In the genomic region with DNA sequence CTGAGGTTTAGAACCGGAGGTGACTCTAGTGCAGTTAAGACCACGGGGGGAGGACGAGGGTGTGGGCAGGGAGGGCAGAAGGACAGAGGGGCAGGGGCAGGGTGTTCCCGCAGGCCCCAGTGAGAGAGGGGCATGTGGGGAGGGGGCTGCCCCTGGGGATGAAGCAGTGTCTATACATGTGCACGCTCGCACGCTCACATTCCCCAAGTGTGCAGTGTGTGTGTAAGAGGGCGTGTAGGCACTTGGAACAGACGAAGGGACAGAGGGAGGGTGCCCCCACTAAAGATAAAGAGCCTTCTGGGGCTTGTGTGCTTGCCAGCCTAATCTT, we compare ENCODE assay signal across 1 cellular context.
TF ChIP-seq lines count a peak whose summit lies in the region.

No MANE protein-coding gene starts in this region.

TF ChIP-seq in IMR-90, 13 proteins besides CTCF, POLR2A, EP300 and RAD21:
- TF ChIP-seq BHLHE40 (IDR thresholded peaks at IDR 0.05; ENCODE audit: low read depth, low read length) (no peak), NFE2L2 (IDR thresholded peaks at IDR 0.05; ENCODE audit: low read depth, low read length) (no peak), CEBPB (IDR thresholded peaks at IDR 0.05; ENCODE audit: low read depth, low read length) (no peak), SMC3 (IDR thresholded peaks at IDR 0.05; ENCODE audit: low read depth, low read length) (no peak), FOS (IDR thresholded peaks at IDR 0.05; ENCODE audit: low read depth, low read length) (no peak), RCOR1 (IDR thresholded peaks at IDR 0.05; ENCODE audit: insufficient replicate concordance, low read length) (no peak), CHD1 (IDR thresholded peaks at IDR 0.05; ENCODE audit: low read depth, low read length) (no peak), RFX5 (IDR thresholded peaks at IDR 0.05; ENCODE audit: low read depth, low read length) (no peak), MAFK (IDR thresholded peaks at IDR 0.05; ENCODE audit: low read depth, low read length) (no peak)
- TF ChIP-seq, protein P1, sequence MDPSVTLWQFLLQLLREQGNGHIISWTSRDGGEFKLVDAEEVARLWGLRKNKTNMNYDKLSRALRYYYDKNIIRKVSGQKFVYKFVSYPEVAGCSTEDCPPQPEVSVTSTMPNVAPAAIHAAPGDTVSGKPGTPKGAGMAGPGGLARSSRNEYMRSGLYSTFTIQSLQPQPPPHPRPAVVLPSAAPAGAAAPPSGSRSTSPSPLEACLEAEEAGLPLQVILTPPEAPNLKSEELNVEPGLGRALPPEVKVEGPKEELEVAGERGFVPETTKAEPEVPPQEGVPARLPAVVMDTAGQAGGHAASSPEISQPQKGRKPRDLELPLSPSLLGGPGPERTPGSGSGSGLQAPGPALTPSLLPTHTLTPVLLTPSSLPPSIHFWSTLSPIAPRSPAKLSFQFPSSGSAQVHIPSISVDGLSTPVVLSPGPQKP (IDR thresholded peaks at IDR 0.05; ENCODE audit: borderline replicate concordance, low read depth, low read length) = no peak
- TF ChIP-seq, protein P2, sequence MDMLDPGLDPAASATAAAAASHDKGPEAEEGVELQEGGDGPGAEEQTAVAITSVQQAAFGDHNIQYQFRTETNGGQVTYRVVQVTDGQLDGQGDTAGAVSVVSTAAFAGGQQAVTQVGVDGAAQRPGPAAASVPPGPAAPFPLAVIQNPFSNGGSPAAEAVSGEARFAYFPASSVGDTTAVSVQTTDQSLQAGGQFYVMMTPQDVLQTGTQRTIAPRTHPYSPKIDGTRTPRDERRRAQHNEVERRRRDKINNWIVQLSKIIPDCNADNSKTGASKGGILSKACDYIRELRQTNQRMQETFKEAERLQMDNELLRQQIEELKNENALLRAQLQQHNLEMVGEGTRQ (IDR thresholded peaks at IDR 0.05; ENCODE audit: low read depth, low read length) = no peak
TF ChIP-seq in IMR-90: peak in this region for 0.
